Comparison of ENCODE assay signal across 8 cellular contexts in the genomic region with DNA sequence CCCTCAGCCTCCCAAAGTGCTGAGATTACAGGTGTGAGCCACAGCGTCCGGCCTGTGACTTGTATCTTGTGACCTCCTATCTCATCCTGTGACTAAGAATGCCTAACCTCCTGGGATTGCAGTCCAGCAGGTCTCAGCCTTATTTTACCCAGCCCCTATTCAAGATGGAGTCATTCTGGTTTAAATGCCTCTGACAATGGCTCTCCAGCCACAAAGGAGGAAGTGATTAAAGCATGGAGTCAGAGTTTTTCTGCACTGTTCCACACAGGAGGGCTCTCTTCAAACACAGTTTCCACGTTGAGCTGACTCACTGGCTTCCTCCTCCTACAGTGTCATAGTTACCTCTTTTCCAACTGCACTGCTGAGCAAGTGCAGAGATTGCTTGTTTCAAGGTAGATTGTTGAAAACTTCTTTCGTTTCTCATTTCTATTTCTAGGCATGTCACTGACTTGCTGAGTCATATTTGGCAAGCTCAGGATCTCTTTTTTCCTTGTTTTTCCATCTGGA. TPM values are rescaled to one million over a fixed set of nuclear protein-coding genes. Genes with fewer than 3 reads are reported as not detected.
DNase-seq lines count a peak whose midpoint lies in the region; ATAC-seq and TF ChIP-seq lines count a peak whose summit lies in the region.

No MANE protein-coding gene starts in this region.

- H3K9ac ChIP-seq in H9 (ENCODE audit: extremely low read depth, insufficient read length, low read length): no peak overlapping the region

- peaks cover 6% of the 10 kb centered on the region for H3K36me3 Mint-ChIP-seq in activated CD8-positive, alpha-beta memory T cell treated with anti-CD3 and anti-CD28 coated beads, Interleukin-2, amount 10 ng/mL, durations not matched to agents 7 days and 5 days
- no peaks in the 10 kb centered on the region; a peak in 1 of 7 replicates for H3K36me3 Mint-ChIP-seq in H9 (ENCODE audit: insufficient read depth in 1 of 3, low read depth in 3 of 3)

- H2BK120ac ChIP-seq in H9 (ENCODE audit: low read depth, low read length, poor library complexity, severe bottlenecking): no peak overlapping the region

- H2AK5ac ChIP-seq in H9 (ENCODE audit: insufficient read length, low read length): no peak overlapping the region

- no peak overlapping the region for H3K18ac ChIP-seq in H9 (ENCODE audit: insufficient read length, low read depth, low read length)

- peak overlapping the region; percentile 59 for H3K27ac Mint-ChIP-seq in activated CD8-positive, alpha-beta memory T cell treated with anti-CD3 and anti-CD28 coated beads, Interleukin-2, amount 10 ng/mL, durations not matched to agents 7 days and 5 days
- peak overlapping the region in 1 of 3 experiments; percentile 28; a peak in 1 of 7 replicates for H3K27ac Mint-ChIP-seq in H9

- no peak overlapping the region for H2BK12ac ChIP-seq in H9 (ENCODE audit: insufficient read length, low read depth, low read length)

- no peak overlapping the region for H3K56ac ChIP-seq in H9 (ENCODE audit: insufficient read length, low read depth, low read length)

- H2BK15ac ChIP-seq in H9 (ENCODE audit: low read depth, low read length): no peak overlapping the region

- no peaks in the 10 kb centered on the region for H3K79me1 ChIP-seq in H9 (ENCODE audit: insufficient read depth, low read depth, low read length, poor library complexity, severe bottlenecking)

- no peaks in the 10 kb centered on the region for H3K9me3 ChIP-seq in H9 (ENCODE audit: control insufficient read depth, low read depth, low read length)

- no peak overlapping the region for H2AFZ ChIP-seq in H9 (ENCODE audit: low read length)

- no peak overlapping the region for H2BK5ac ChIP-seq in H9 (ENCODE audit: insufficient read length, low read length)

- no peaks in the 10 kb centered on the region for H3K27me3 ChIP-seq in H9 (ENCODE audit: insufficient read depth, low read length)

- no peak overlapping the region for H4K91ac ChIP-seq in H9 (ENCODE audit: insufficient read length, low read depth, low read length)

- no peaks in the 10 kb centered on the region for H3K23me2 ChIP-seq in H9 (ENCODE audit: insufficient read length, low read depth, low read length, poor library complexity, severe bottlenecking)

- H3K4me1 Mint-ChIP-seq in activated CD8-positive, alpha-beta memory T cell treated with anti-CD3 and anti-CD28 coated beads, Interleukin-2, amount 10 ng/mL, durations not matched to agents 7 days and 5 days: peaks cover 31% of the 10 kb centered on the region
- H3K4me1 Mint-ChIP-seq in H9: peaks cover 4 to 12% of the 10 kb centered on the region in 2 experiments; a peak in 3 of 4 replicates

- H3K4me3 Mint-ChIP-seq in activated CD8-positive, alpha-beta memory T cell treated with anti-CD3 and anti-CD28 coated beads, Interleukin-2, amount 10 ng/mL, durations not matched to agents 7 days and 5 days: no peak overlapping the region
- no peak overlapping the region for H3K4me3 Mint-ChIP-seq in H9

- peaks cover 4% of the 10 kb centered on the region for H3K27me3 Mint-ChIP-seq in activated CD8-positive, alpha-beta memory T cell treated with anti-CD3 and anti-CD28 coated beads, Interleukin-2, amount 10 ng/mL, durations not matched to agents 7 days and 5 days
- H3K27me3 Mint-ChIP-seq in H9 (ENCODE audit: low read depth): no peaks in the 10 kb centered on the region

- H3K4ac ChIP-seq in H9 (ENCODE audit: low read depth, low read length): no peak overlapping the region

- no peak overlapping the region for H2BK20ac ChIP-seq in H9 (ENCODE audit: low read depth, low read length, poor library complexity, severe bottlenecking)

- H3K4me1 ChIP-seq in H9 (ENCODE audit: insufficient read depth, low read length): no peaks in the 10 kb centered on the region

- H3K23ac ChIP-seq in H9 (ENCODE audit: insufficient read length, low read depth, low read length): no peak overlapping the region

- H3K27ac ChIP-seq in H9 (ENCODE audit: insufficient read length, low read depth, low read length): no peak overlapping the region

- no peak overlapping the region for H4K5ac ChIP-seq in H9 (ENCODE audit: insufficient read length, low read depth, low read length)

- peaks cover 2% of the 10 kb centered on the region for H3K9me3 Mint-ChIP-seq in activated CD8-positive, alpha-beta memory T cell treated with anti-CD3 and anti-CD28 coated beads, Interleukin-2, amount 10 ng/mL, durations not matched to agents 7 days and 5 days (ENCODE audit: low read depth)
- peaks cover 0 to 4% of the 10 kb centered on the region in 2 experiments; a peak in 2 of 5 replicates for H3K9me3 Mint-ChIP-seq in H9

- H3K79me2 ChIP-seq in H9 (ENCODE audit: insufficient read depth, low read length): no peaks in the 10 kb centered on the region

- no peak overlapping the region for H3K4me2 ChIP-seq in H9 (ENCODE audit: insufficient read depth, insufficient read length, low read length)

- no peak overlapping the region for H3T11ph ChIP-seq in H9 (ENCODE audit: low read length)

- no peak overlapping the region for H3K14ac ChIP-seq in H9 (ENCODE audit: insufficient read depth, low read length)

- no peak for TF ChIP-seq CTCF in H9 (conservative IDR thresholded peaks at IDR 0.05)

- CTCF ChIA-PET in activated CD8-positive, alpha-beta memory T cell treated with anti-CD3 and anti-CD28 coated beads, Interleukin-2, amount 10 ng/mL, durations not matched to agents 7 days and 5 days (lab: Charles Lee): interaction anchor here (1.4 kb wide), 1 partner anchor 152 kb away, joined by 4 read pairs; no protein-coding TSS in a partner anchor

- peak; percentile 61 for DNase-seq in activated CD8-positive, alpha-beta memory T cell treated with anti-CD3 and anti-CD28 coated beads for 24 hours
- no peak for DNase-seq in activated CD8-positive, alpha-beta memory T cell treated with anti-CD3 and anti-CD28 coated beads, Interleukin-2, amount 50 U/mL, for 48 hours
- DNase-seq in HPDE6-E6E7 (ENCODE audit: extremely low spot score): peak; percentile 94
- peak; percentile 48 for DNase-seq in activated CD8-positive, alpha-beta memory T cell treated with anti-CD3 and anti-CD28 coated beads, Interleukin-2, amount 10 ng/mL, durations not matched to agents 7 days and 5 days
- peak; percentile 21 for DNase-seq in globus pallidus (ENCODE audit: low spot score)
- DNase-seq in stimulated activated CD4-positive, alpha-beta T cell treated with anti-CD3 and anti-CD28 coated beads, TNF-alpha, amount 100 ng/mL, for 24 hours (ENCODE audit: low read depth in 3 of 3): peak; percentile 20 to 37 (median 31)
- DNase-seq in H9: no peak

- H4K20me1 ChIP-seq in H9 (ENCODE audit: control insufficient read depth, insufficient read depth, insufficient read length): no peaks in the 10 kb centered on the region

- no CpG with 5 or more reads among the region's 4 CpGs for WGBS in H9 (ENCODE audit: extremely low coverage, insufficient read length, low lambda C conversion rate)

- no peak overlapping the region for H4K8ac ChIP-seq in H9 (replicated peaks; ENCODE audit: insufficient read length, low read depth, low read length)

- ATAC-seq in activated CD8-positive, alpha-beta memory T cell treated with anti-CD3 and anti-CD28 coated beads, Interleukin-2, amount 10 ng/mL, durations not matched to agents 7 days and 5 days: peak; percentile 87
- ATAC-seq in GM21737 (IDR thresholded peaks at IDR 0.05; ENCODE audit: unreplicated experiment): no peak

RNA-seq across cellular contexts. Expression of a gene that starts 29.3 kb away (rescaled TPM):
- 10 to 100 TPM; 69.2 to 81.5 TPM for total RNA-seq in activated CD8-positive, alpha-beta memory T cell treated with anti-CD3 and anti-CD28 coated beads, Interleukin-2, amount 10 ng/mL, durations not matched to agents 7 days and 5 days
- 70.3 and 73.7 TPM in 2 replicates for total RNA-seq in H9 (2021)

Comparison
In these comparisons a context has a peak if more than half of its experiments do, and no peak if none do; other contexts are left out.
1. DNase-seq: peak in activated CD8-positive, alpha-beta memory T cell treated with anti-CD3 and anti-CD28 coated beads for 24 hours (single experiment), HPDE6-E6E7 (single experiment), activated CD8-positive, alpha-beta memory T cell treated with anti-CD3 and anti-CD28 coated beads, Interleukin-2, amount 10 ng/mL, durations not matched to agents 7 days and 5 days (single experiment), globus pallidus (single experiment) and stimulated activated CD4-positive, alpha-beta T cell treated with anti-CD3 and anti-CD28 coated beads, TNF-alpha, amount 100 ng/mL, for 24 hours (3 of 3); none in activated CD8-positive, alpha-beta memory T cell treated with anti-CD3 and anti-CD28 coated beads, Interleukin-2, amount 50 U/mL, for 48 hours (single experiment) and H9 (single experiment).